In the genomic region with DNA sequence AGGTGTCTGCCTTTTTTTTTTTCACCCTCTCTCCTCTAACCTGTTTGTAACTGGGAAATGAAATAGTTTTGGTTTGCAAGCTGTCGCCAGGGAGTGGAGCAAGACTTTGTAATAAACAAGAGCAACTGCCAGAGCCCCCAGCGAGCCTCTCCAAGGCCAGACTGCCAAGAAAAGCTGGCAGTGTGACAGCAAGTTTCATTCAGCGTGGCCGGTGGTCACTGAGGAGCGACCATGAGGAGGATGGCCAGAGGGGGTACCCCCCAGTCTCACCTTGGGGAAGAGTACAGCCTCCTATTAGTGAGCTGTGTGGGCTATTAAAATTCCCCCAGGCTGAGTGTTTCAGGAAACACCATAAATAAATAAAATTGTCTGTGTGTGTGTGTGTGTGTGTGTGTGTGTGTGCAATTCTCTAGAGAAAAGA, we compare ENCODE assay signal across 8 cellular contexts. TPM values are rescaled to one million over a fixed set of nuclear protein-coding genes. Genes with fewer than 3 reads are reported as not detected.
DNase-seq lines count a peak whose midpoint lies in the region; ATAC-seq and TF ChIP-seq lines count a peak whose summit lies in the region.

No MANE protein-coding gene starts in this region.

- H3F3A ChIP-seq in PC-9 (ENCODE audit: insufficient read depth, low read depth), result peaks cover 31% of the 10 kb centered on the region

- H3K4me3 Mint-ChIP-seq in immature natural killer cell, result no peak overlapping the region

- H3K36me3 Mint-ChIP-seq in immature natural killer cell, result peaks cover 0 to 19% (median 18%) of the 10 kb centered on the region in 3 donors

- CTCF ChIA-PET in PC-9 (lab: Charles Lee), result interaction anchor here (0.6 kb wide), 1 partner anchor 430 kb away, joined by 4 read pairs; no protein-coding TSS in a partner anchor

- no peaks in the 10 kb centered on the region for H4K20me1 ChIP-seq in PC-9 (ENCODE audit: insufficient read depth)

- H3K36me3 ChIP-seq in PC-9 (ENCODE audit: low read depth), result no peaks in the 10 kb centered on the region

- H3K27me3 ChIP-seq in PC-9 (ENCODE audit: insufficient read depth, low read depth), result no peaks in the 10 kb centered on the region

- no peak for ATAC-seq in GM19455 (IDR thresholded peaks at IDR 0.05; ENCODE audit: unreplicated experiment)
- ATAC-seq in GM19397 (IDR thresholded peaks at IDR 0.05; ENCODE audit: unreplicated experiment), result no peak
- ATAC-seq in GM18519 (IDR thresholded peaks at IDR 0.05; ENCODE audit: low FRiP score, unreplicated experiment), result no peak

- peaks cover 6 to 11% of the 10 kb centered on the region in 2 donors for H3K4me1 Mint-ChIP-seq in immature natural killer cell

- TF ChIP-seq CTCF in PC-9 (conservative IDR thresholded peaks at IDR 0.05), result no peak

- no peaks in the 10 kb centered on the region for H3K9me3 Mint-ChIP-seq in immature natural killer cell

- H3K79me2 ChIP-seq in PC-9 (ENCODE audit: low read depth), result no peaks in the 10 kb centered on the region

- peak overlapping the region; percentile 36; the same call in 1 of the 2 replicates for H3K4me3 ChIP-seq in PC-9

- intact Hi-C loops in PC-9 (cut with micrococcal nuclease; ENCODE audit: unreplicated experiment) (loop anchor here (2.0 to 5.0 kb wide), 3 partner anchors 48 to 227 kb away; no protein-coding TSS in a partner anchor), head of caudate nucleus (cut with DNase I) (no loop called here)

- peak overlapping the region; percentile 64 for H2AFZ ChIP-seq in PC-9

- DNase-seq in DMS79 treated with DMSO at 0.1 percent for 48 hours (lab: John Stamatoyannopoulos, UW) (peak; percentile 70), PC-9 (peak; percentile 72 to 90), head of caudate nucleus (peak in 41 of 42 donors; percentile 16 to 78 (median 51)), retina (peak; percentile 43), immature natural killer cell (no peak)

- no peaks in the 10 kb centered on the region for H3K9me3 ChIP-seq in PC-9 (ENCODE audit: insufficient read depth, low read depth)

- H3K27me3 Mint-ChIP-seq in immature natural killer cell (ENCODE audit: low read depth in 3 of 3), result peaks cover 0 to 1% (median 0%) of the 10 kb centered on the region in 3 donors

- H3K27ac Mint-ChIP-seq in immature natural killer cell, result peak overlapping the region in 1 of 6 donors; percentile 64

- POLR2A ChIA-PET in PC-9 (lab: Charles Lee; ENCODE audit: unreplicated experiment), result interaction anchor here (0.6 to 1.0 kb wide), 9 partner anchors 10 to 861 kb away, joined by 3 to 19 read pairs (median 6); a partner anchor contains a TSS

- BruUV-seq in PC-9 (replicated peaks; lab: Mats Ljungman, UMichigan), result no TSS peak

- H3K9me2 ChIP-seq in PC-9 (ENCODE audit: insufficient read depth), result no peaks in the 10 kb centered on the region

- H3K4me2 ChIP-seq in PC-9, result peak overlapping the region; percentile 72

- peak overlapping the region; percentile 70 for H3K27ac ChIP-seq in PC-9

- peaks cover 39% of the 10 kb centered on the region for H3K4me1 ChIP-seq in PC-9 (replicated peaks; ENCODE audit: insufficient read depth)

RNA-seq across cellular contexts. Expression of a gene that starts 49.9 kb away (rescaled TPM):
- 217 and 227 TPM in 2 replicates for total RNA-seq in PC-9 (2021)
- polyA plus RNA-seq in immature natural killer cell, result 10 to 100 TPM; 44.2 to 95.7 (median 53.7) TPM

Comparison
In these comparisons a context has a peak if more than half of its experiments do, and no peak if none do; other contexts are left out.
1. DNase-seq: peak in DMS79 treated with DMSO at 0.1 percent for 48 hours (single experiment), PC-9 (2 of 2), head of caudate nucleus (41 of 42) and retina (single experiment); none in immature natural killer cell (0 of 3).